In genomic region chr1:161658524-161658923, GRCh38 we compare ENCODE assay signal across 12 cellular contexts. TPM values are rescaled to one million over a fixed set of nuclear protein-coding genes. Genes with fewer than 3 reads are reported as not detected.
DNase-seq lines count a peak whose midpoint lies in the region; ATAC-seq, FAIRE-seq and TF ChIP-seq lines count a peak whose summit lies in the region.
"Not testable (repeated sequence)": the region's sequence is repeated elsewhere in the genome, so short reads cannot be mapped to it uniquely, and the experiment has no call there.
"Had no signal": no experiment of that assay in that cellular context is flagged by ENCODE, and none has a peak within 500 bp of the region (broad histone marks: within the 10 kb centered on the region; RNA-seq: fewer than 3 reads in every experiment).

No MANE protein-coding gene starts in this region.

- not testable (repeated sequence) for H3K79me2 ChIP-seq in GM23338 (replicated peaks; ENCODE audit: insufficient read depth)

- H3K4me3 ChIP-seq in GM23338, left lung: not testable (repeated sequence)

- not testable (repeated sequence) for TF ChIP-seq POLR2A in GM12891 (IDR thresholded peaks at IDR 0.05; ENCODE audit: low read depth, low read length)

- H4K20me1 ChIP-seq in GM23338 (replicated peaks; ENCODE audit: insufficient read depth) = not testable (repeated sequence)

- H3K9me2 ChIP-seq in GM23338 (ENCODE audit: insufficient read depth) = not testable (repeated sequence)

- DNase-seq in GM12891 (ENCODE audit: insufficient read length, low spot score); GM23338 (ENCODE audit: low spot score); Right ventricle myocardium inferior (ENCODE audit: missing footprints); left lung; memory B cell (ENCODE audit: low spot score in 2 of 2): not testable (repeated sequence)

- ATAC-seq in GM23338 = peak; percentile 40; the same call in 1 of the 3 replicates
- ATAC-seq in Right ventricle myocardium inferior = peak; percentile 46
- peak; percentile 81 for ATAC-seq in left lung
- ATAC-seq in memory B cell (ENCODE audit: low read depth) = peak; percentile 44
- ATAC-seq in stimulated activated memory B cell treated with anti-CD40 and anti-IgM and Interleukin-4, amounts not matched to agents 10 μg/mL and 1 μg/mL and 100 μg/mL, for 72 hours = peak; percentile 64

- not testable (repeated sequence) for H3K27me3 ChIP-seq in GM23338 (ENCODE audit: insufficient read depth); left lung

- H3F3A ChIP-seq in GM23338 (replicated peaks; ENCODE audit: low read depth) = not testable (repeated sequence)

- not testable (repeated sequence) for H3K36me3 ChIP-seq in GM23338 (ENCODE audit: insufficient read depth); left lung

- H3K27me3 Mint-ChIP-seq in GM23338 (ENCODE audit: insufficient read depth, low read depth, poor library complexity); memory B cell; stimulated activated memory B cell treated with anti-CD40 and anti-IgM and Interleukin-4, amounts not matched to agents 10 μg/mL and 1 μg/mL and 100 μg/mL, for 72 hours: not testable (repeated sequence)

- H3K4me1 Mint-ChIP-seq in GM23338; memory B cell; stimulated activated memory B cell treated with anti-CD40 and anti-IgM and Interleukin-4, amounts not matched to agents 10 μg/mL and 1 μg/mL and 100 μg/mL, for 72 hours: not testable (repeated sequence)

- not testable (repeated sequence) for TF ChIP-seq CTCF in GM23338 (conservative IDR thresholded peaks at IDR 0.05; ENCODE audit: low read depth in 2 of 2); left lung (IDR thresholded peaks at IDR 0.05)

- H3K9me3 ChIP-seq in left lung = not testable (repeated sequence)

- not testable (repeated sequence) for H3K27ac ChIP-seq in GM23338 (ENCODE audit: low read depth); left lung

- H3K4me3 Mint-ChIP-seq in GM23338; memory B cell; stimulated activated memory B cell treated with anti-CD40 and anti-IgM and Interleukin-4, amounts not matched to agents 10 μg/mL and 1 μg/mL and 100 μg/mL, for 72 hours: not testable (repeated sequence)

- not testable (repeated sequence) for H3K4me2 ChIP-seq in GM23338

- not testable (repeated sequence) for H3K36me3 Mint-ChIP-seq in GM23338 (ENCODE audit: low read depth); memory B cell; stimulated activated memory B cell treated with anti-CD40 and anti-IgM and Interleukin-4, amounts not matched to agents 10 μg/mL and 1 μg/mL and 100 μg/mL, for 72 hours

- not testable (repeated sequence) for H3K4me1 ChIP-seq in GM23338 (ENCODE audit: insufficient read depth); left lung

- peak; percentile 23 for FAIRE-seq in GM12891 (lab: Jason Lieb, UNC)

- intact Hi-C loops in Right ventricle myocardium inferior (cut with DNase I); left lung (cut with DNase I): not testable (repeated sequence)

- not testable (repeated sequence) for H3K27ac Mint-ChIP-seq in GM23338; memory B cell; stimulated activated memory B cell treated with anti-CD40 and anti-IgM and Interleukin-4, amounts not matched to agents 10 μg/mL and 1 μg/mL and 100 μg/mL, for 72 hours

- H2AFZ ChIP-seq in GM23338 = not testable (repeated sequence)

- not testable (repeated sequence) for H3K9me3 Mint-ChIP-seq in GM23338; memory B cell; stimulated activated memory B cell treated with anti-CD40 and anti-IgM and Interleukin-4, amounts not matched to agents 10 μg/mL and 1 μg/mL and 100 μg/mL, for 72 hours

RNA-seq across cellular contexts. Expression of gene FCGR2B, which starts 4.4 kb away (rescaled TPM):
- polyA plus RNA-seq in GM12891 (2012; ENCODE audit: low read depth, missing spikeins) = 37.4 TPM
- total RNA-seq in GM23338 (2014; rRNA removed; shearing (Covaris generic)) = not detected in 2 replicates
- polyA plus RNA-seq in GM23338 (2016; fragmentation: Nextera tagmentation; extraction: Ambion mirVana) = not detected in 2 replicates
- total RNA-seq in Right ventricle myocardium inferior (19.4 TPM), left lung (10 to 100 TPM in 1 of 2 donors, 1 to 10 TPM in 1; 8.8 to 24.1 TPM)
- total RNA-seq: A172, Caco-2, GM23248, HT-29 had no signal
- polyA plus RNA-seq: BJ, GM23248 had no signal

RNA-seq across cellular contexts. Expression of gene FCGR3B, which starts 27.5 kb away (rescaled TPM):
- polyA plus RNA-seq in GM12891 (2012; ENCODE audit: low read depth, missing spikeins) = not detected
- not detected in 2 replicates for total RNA-seq in GM23338 (2014; rRNA removed; shearing (Covaris generic))
- polyA plus RNA-seq in GM23338 (2016; fragmentation: Nextera tagmentation; extraction: Ambion mirVana) = not detected in 2 replicates
- total RNA-seq in Right ventricle myocardium inferior (4.8 TPM), left lung (10 to 100 TPM in 1 of 2 donors, 1 to 10 TPM in 1; 7.8 to 74.8 TPM)
- total RNA-seq: A172; Caco-2; CD4-positive, alpha-beta T cell; GM23248; HT-29 had no signal
- polyA plus RNA-seq: BJ, GM23248 had no signal

RNA-seq across cellular contexts. Expression of gene FCRLA, which starts 48.5 kb away (rescaled TPM):
- 115 TPM for polyA plus RNA-seq in GM12891 (2012; ENCODE audit: low read depth, missing spikeins)
- total RNA-seq in GM23338 (2014; rRNA removed; shearing (Covaris generic)) = not detected in 2 replicates
- 0.24 and 0.50 TPM in 2 replicates for polyA plus RNA-seq in GM23338 (2016; fragmentation: Nextera tagmentation; extraction: Ambion mirVana)
- total RNA-seq in Right ventricle myocardium inferior (not detected), left lung (under 1 TPM in 1 of 2 donors, not detected in 1; 0.34 TPM)
- total RNA-seq: Caco-2; CD4-positive, alpha-beta T cell; HT-29 had no signal
